16 cellular contexts compared by ENCODE assay signal in the genomic region with DNA sequence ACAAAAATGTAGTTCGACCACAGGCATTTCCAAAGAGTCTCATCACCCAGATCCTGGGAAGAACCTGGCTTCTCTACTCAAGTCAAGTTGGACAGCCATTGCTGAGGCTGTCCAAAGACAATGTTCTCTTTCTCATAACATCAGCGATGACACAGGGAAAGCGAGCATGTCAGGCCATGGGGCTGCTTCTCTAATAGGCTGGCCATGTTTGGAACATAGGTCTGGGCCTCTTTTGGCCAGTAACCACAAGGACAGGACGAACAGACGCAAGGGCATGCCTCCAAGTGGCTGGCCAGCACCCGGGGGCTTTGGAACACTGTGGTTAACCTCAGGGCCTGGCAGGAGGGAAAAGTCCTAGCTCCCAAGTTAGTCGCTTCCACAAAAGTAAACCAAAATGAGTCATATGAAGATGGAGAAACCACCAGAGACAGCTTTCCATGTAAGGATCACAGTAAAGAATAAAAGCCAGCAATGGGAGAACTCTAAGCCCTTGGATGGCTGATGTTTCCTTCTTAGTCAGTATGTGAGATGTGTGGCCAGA.
DNase-seq lines count a peak whose midpoint lies in the region; ATAC-seq and TF ChIP-seq lines count a peak whose summit lies in the region.
"Had no signal": no experiment of that assay in that cellular context is flagged by ENCODE, and none has a peak within 500 bp of the region (broad histone marks: within the 10 kb centered on the region; RNA-seq: fewer than 3 reads in every experiment).

No MANE protein-coding gene starts in this region.

- no peak overlapping the region for H3K27ac Mint-ChIP-seq in stimulated activated naive CD8-positive, alpha-beta T cell treated with anti-CD3 and anti-CD28 coated beads, Interleukin-15, amount 100 ng/mL, for 72 hours
- H3K27ac Mint-ChIP-seq: activated CD4-positive, alpha-beta T cell treated with anti-CD3 and anti-CD28 coated beads, Interleukin-2, amount 10 ng/mL, durations not matched to agents 24 days and 14 days; mesothelial cell of epicardium; stimulated activated naive CD8-positive, alpha-beta T cell treated with anti-CD3 and anti-CD28 coated beads, Interleukin-15, Interleukin-2, amounts not matched to agents 100 ng/mL and 50 ng/mL, for 24 hours had no signal

- H3K9me2 ChIP-seq in GM23248 (ENCODE audit: insufficient read depth), result no peaks in the 10 kb centered on the region

- H3F3A ChIP-seq in GM23248 (ENCODE audit: insufficient read depth), result peaks cover 38% of the 10 kb centered on the region

- no peak overlapping the region for H3K4me3 Mint-ChIP-seq in stimulated activated naive CD8-positive, alpha-beta T cell treated with anti-CD3 and anti-CD28 coated beads, Interleukin-15, amount 100 ng/mL, for 72 hours
- H3K4me3 Mint-ChIP-seq: activated CD4-positive, alpha-beta T cell treated with anti-CD3 and anti-CD28 coated beads, Interleukin-2, amount 10 ng/mL, durations not matched to agents 24 days and 14 days; mesothelial cell of epicardium; stimulated activated naive CD8-positive, alpha-beta T cell treated with anti-CD3 and anti-CD28 coated beads, Interleukin-15, Interleukin-2, amounts not matched to agents 100 ng/mL and 50 ng/mL, for 24 hours had no signal

- intact Hi-C loops in sciatic nerve (cut with DNase I), result no loop called here

- no peaks in the 10 kb centered on the region for H3K27me3 ChIP-seq in GM23248 (replicated peaks; ENCODE audit: insufficient read depth)

- H3K9ac ChIP-seq in GM23248, result peak overlapping the region; percentile 31

- WGBS in GM23248 (ENCODE audit: low coverage in 1 of 2, low lambda C conversion rate in 2 of 2, missing lambda C conversion rate in 2 of 2), 2 experiments, result 4 to 6% methylated on average over 7 of the region's 7 CpGs

- H3K4me3 ChIP-seq in GM23248 (no peak overlapping the region), fibroblast of the aortic adventitia (ENCODE audit: low read depth, low read length) (no peak overlapping the region)

- no peaks in the 10 kb centered on the region for H3K79me2 ChIP-seq in GM23248 (ENCODE audit: insufficient read depth)

- H3K4me2 ChIP-seq in GM23248 (ENCODE audit: unreplicated experiment), result peak overlapping the region; percentile 63

- H3K36me3 ChIP-seq in GM23248 (ENCODE audit: low read depth), result no peaks in the 10 kb centered on the region

- peak overlapping the region; percentile 19; the same call in 1 of the 2 replicates for H2AFZ ChIP-seq in GM23248

- peak overlapping the region; percentile 82 for H3K27ac ChIP-seq in GM23248

- H3K9me3 Mint-ChIP-seq in stimulated activated naive CD8-positive, alpha-beta T cell treated with anti-CD3 and anti-CD28 coated beads, Interleukin-15, amount 100 ng/mL, for 72 hours, result no peaks in the 10 kb centered on the region
- H3K9me3 Mint-ChIP-seq: mesothelial cell of epicardium; stimulated activated naive CD8-positive, alpha-beta T cell treated with anti-CD3 and anti-CD28 coated beads, Interleukin-15, Interleukin-2, amounts not matched to agents 100 ng/mL and 50 ng/mL, for 24 hours had no signal

- peak; percentile 91 for DNase-seq in GM23248
- DNase-seq in fibroblast of the aortic adventitia (ENCODE audit: low read depth), result peak; percentile 90
- DNase-seq in sciatic nerve (ENCODE audit: low spot score), result peak; percentile 75
- DNase-seq in DMS53 (lab: John Stamatoyannopoulos, UW), result no peak
- no peak for DNase-seq in stimulated activated naive CD8-positive, alpha-beta T cell treated with anti-CD3 and anti-CD28 coated beads, Interleukin-15, amount 100 ng/mL, for 72 hours
- no peak for DNase-seq in NAMALWA (ENCODE audit: low spot score)
- DNase-seq: activated CD4-positive, alpha-beta T cell treated with anti-CD3 and anti-CD28 coated beads, Interleukin-2, amount 10 ng/mL, durations not matched to agents 24 days and 14 days; activated naive CD4-positive, alpha-beta T cell treated with anti-CD3 and anti-CD28 coated beads, Interleukin-2, amount 50 U/mL, for 16 hours; DND-41; erythroblast; H7; NCI-H1694 had no signal

- H3K4me1 ChIP-seq in GM23248 (ENCODE audit: insufficient read depth), result peaks cover 65% of the 10 kb centered on the region

- no peaks in the 10 kb centered on the region for H3K9me3 ChIP-seq in GM23248 (ENCODE audit: low read depth)

- H3K27me3 Mint-ChIP-seq in stimulated activated naive CD8-positive, alpha-beta T cell treated with anti-CD3 and anti-CD28 coated beads, Interleukin-15, amount 100 ng/mL, for 72 hours, result peaks cover 12% of the 10 kb centered on the region

- no peaks in the 10 kb centered on the region for H4K20me1 ChIP-seq in GM23248 (ENCODE audit: insufficient read depth)

- peaks cover 14% of the 10 kb centered on the region for H3K4me1 Mint-ChIP-seq in stimulated activated naive CD8-positive, alpha-beta T cell treated with anti-CD3 and anti-CD28 coated beads, Interleukin-15, amount 100 ng/mL, for 72 hours

- ATAC-seq in SK-N-SH treated with all-trans-retinoic acid at 6 μM for 48 hours (peak; percentile 40; the same call in 2 of the 3 replicates), sciatic nerve (peak; percentile 75), HG03175 (IDR thresholded peaks at IDR 0.05; ENCODE audit: unreplicated experiment) (no peak)
- no peak for ATAC-seq in stimulated activated naive CD8-positive, alpha-beta T cell treated with anti-CD3 and anti-CD28 coated beads, Interleukin-15, amount 100 ng/mL, for 72 hours

- TF ChIP-seq CTCF in fibroblast of the aortic adventitia (IDR thresholded peaks at IDR 0.05; ENCODE audit: insufficient read depth, low read length), result no peak

- in situ Hi-C loops in GM23248 (cut with MboI), result no loop called here

TF ChIP-seq in SK-N-SH treated with all-trans-retinoic acid at 6 μM for 48 hours, 23 proteins besides CTCF, POLR2A, EP300 and RAD21:
- TF ChIP-seq, protein P1, sequence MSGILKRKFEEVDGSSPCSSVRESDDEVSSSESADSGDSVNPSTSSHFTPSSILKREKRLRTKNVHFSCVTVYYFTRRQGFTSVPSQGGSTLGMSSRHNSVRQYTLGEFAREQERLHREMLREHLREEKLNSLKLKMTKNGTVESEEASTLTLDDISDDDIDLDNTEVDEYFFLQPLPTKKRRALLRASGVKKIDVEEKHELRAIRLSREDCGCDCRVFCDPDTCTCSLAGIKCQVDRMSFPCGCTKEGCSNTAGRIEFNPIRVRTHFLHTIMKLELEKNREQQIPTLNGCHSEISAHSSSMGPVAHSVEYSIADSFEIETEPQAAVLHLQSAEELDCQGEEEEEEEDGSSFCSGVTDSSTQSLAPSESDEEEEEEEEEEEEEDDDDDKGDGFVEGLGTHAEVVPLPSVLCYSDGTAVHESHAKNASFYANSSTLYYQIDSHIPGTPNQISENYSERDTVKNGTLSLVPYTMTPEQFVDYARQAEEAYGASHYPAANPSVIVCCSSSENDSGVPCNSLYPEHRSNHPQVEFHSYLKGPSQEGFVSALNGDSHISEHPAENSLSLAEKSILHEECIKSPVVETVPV (CRISPR knock-in tag; IDR thresholded peaks at IDR 0.05), result no peak
- no peak for TF ChIP-seq ZFP3 (CRISPR knock-in tag; IDR thresholded peaks at IDR 0.05)
- no peak for TF ChIP-seq TCF4 (CRISPR knock-in tag; IDR thresholded peaks at IDR 0.05; ENCODE audit: borderline replicate concordance)
- no peak for TF ChIP-seq ZC3H10 (CRISPR knock-in tag; IDR thresholded peaks at IDR 0.05)
- TF ChIP-seq OSR1 (CRISPR knock-in tag; IDR thresholded peaks at IDR 0.05), result no peak
- no peak for TF ChIP-seq GLIS3 (CRISPR knock-in tag; IDR thresholded peaks at IDR 0.05)
- no peak for TF ChIP-seq ZFP30 (CRISPR knock-in tag; IDR thresholded peaks at IDR 0.05)
- no peak for TF ChIP-seq ZNF70 (CRISPR knock-in tag; IDR thresholded peaks at IDR 0.05)
- no peak for TF ChIP-seq RARB (CRISPR knock-in tag; IDR thresholded peaks at IDR 0.05)
- TF ChIP-seq, protein P2, sequence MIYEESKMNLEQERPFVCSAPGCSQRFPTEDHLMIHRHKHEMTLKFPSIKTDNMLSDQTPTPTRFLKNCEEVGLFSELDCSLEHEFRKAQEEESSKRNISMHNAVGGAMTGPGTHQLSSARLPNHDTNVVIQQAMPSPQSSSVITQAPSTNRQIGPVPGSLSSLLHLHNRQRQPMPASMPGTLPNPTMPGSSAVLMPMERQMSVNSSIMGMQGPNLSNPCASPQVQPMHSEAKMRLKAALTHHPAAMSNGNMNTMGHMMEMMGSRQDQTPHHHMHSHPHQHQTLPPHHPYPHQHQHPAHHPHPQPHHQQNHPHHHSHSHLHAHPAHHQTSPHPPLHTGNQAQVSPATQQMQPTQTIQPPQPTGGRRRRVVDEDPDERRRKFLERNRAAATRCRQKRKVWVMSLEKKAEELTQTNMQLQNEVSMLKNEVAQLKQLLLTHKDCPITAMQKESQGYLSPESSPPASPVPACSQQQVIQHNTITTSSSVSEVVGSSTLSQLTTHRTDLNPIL (CRISPR knock-in tag; IDR thresholded peaks at IDR 0.05; ENCODE audit: low read depth), result no peak
- no peak for TF ChIP-seq ARNTL (CRISPR knock-in tag; IDR thresholded peaks at IDR 0.05; ENCODE audit: borderline replicate concordance, low read depth)
- TF ChIP-seq TOX (CRISPR knock-in tag; IDR thresholded peaks at IDR 0.05; ENCODE audit: borderline replicate concordance), result no peak
- TF ChIP-seq, protein P3, sequence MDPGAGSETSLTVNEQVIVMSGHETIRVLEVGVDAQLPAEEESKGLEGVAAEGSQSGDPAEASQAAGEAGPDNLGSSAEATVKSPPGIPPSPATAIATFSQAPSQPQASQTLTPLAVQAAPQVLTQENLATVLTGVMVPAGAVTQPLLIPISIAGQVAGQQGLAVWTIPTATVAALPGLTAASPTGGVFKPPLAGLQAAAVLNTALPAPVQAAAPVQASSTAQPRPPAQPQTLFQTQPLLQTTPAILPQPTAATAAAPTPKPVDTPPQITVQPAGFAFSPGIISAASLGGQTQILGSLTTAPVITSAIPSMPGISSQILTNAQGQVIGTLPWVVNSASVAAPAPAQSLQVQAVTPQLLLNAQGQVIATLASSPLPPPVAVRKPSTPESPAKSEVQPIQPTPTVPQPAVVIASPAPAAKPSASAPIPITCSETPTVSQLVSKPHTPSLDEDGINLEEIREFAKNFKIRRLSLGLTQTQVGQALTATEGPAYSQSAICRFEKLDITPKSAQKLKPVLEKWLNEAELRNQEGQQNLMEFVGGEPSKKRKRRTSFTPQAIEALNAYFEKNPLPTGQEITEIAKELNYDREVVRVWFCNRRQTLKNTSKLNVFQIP (CRISPR knock-in tag; IDR thresholded peaks at IDR 0.05; ENCODE audit: borderline replicate concordance, low read depth), result no peak
- no peak for TF ChIP-seq BACH2 (CRISPR knock-in tag; IDR thresholded peaks at IDR 0.05; ENCODE audit: borderline replicate concordance)
- TF ChIP-seq SNAI2 (CRISPR knock-in tag; IDR thresholded peaks at IDR 0.05), result no peak
- TF ChIP-seq CSDC2 (CRISPR knock-in tag; IDR thresholded peaks at IDR 0.05), result no peak
- TF ChIP-seq ESRRG (CRISPR knock-in tag; IDR thresholded peaks at IDR 0.05), result no peak
- no peak for TF ChIP-seq ISL1 (CRISPR knock-in tag; IDR thresholded peaks at IDR 0.05)
- TF ChIP-seq ZNF565 (CRISPR knock-in tag; conservative IDR thresholded peaks at IDR 0.05; ENCODE audit: low read depth), result no peak

Comparison
In these comparisons a context has a peak if more than half of its experiments do, and no peak if none do; other contexts are left out.
1. DNase-seq: peak in GM23248 (single experiment), fibroblast of the aortic adventitia (single experiment) and sciatic nerve (single experiment); none in DMS53 (single experiment), stimulated activated naive CD8-positive, alpha-beta T cell treated with anti-CD3 and anti-CD28 coated beads, Interleukin-15, amount 100 ng/mL, for 72 hours (0 of 2) and NAMALWA (single experiment).
2. ATAC-seq: peak in SK-N-SH treated with all-trans-retinoic acid at 6 μM for 48 hours (single experiment) and sciatic nerve (single experiment); none in stimulated activated naive CD8-positive, alpha-beta T cell treated with anti-CD3 and anti-CD28 coated beads, Interleukin-15, amount 100 ng/mL, for 72 hours (single experiment) and HG03175 (single experiment).